Comparison of ENCODE assay signal across 20 cellular contexts in the genomic region with DNA sequence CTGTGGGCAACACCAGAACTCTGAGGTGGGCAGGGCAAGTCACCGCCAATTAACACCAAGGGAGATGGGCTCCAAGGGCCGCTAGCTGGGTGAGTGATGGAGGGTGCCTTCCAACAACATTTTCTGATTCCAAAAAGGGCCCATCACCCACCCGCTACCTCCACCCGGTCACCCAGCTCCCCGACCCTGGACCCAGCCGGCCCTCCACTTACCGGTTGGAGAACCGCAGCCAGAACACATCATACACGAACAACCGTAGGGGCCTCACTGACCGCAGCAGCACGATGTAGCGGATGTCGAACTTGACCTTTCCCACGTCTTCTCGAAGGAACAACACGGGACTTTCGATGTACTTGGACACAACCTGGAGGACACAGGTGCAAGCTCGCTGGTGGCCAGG.
"Had no signal": no experiment of that assay in that cellular context is flagged by ENCODE, and none has a peak within 500 bp of the region (broad histone marks: within the 10 kb centered on the region; RNA-seq: fewer than 3 reads in every experiment).

No MANE protein-coding gene starts in this region.

- H3K27ac ChIP-seq: SJSA1 had no signal

- H3K9me3 ChIP-seq: SJSA1 had no signal

- DNase-seq: activated CD4-positive, alpha-beta T cell treated with anti-CD3 and anti-CD28 coated beads for 48 hours; activated CD4-positive, alpha-beta T cell treated with anti-CD3 and anti-CD28 coated beads, Interleukin-2, amount 50 U/mL, for 48 hours; activated CD8-positive, alpha-beta memory T cell treated with anti-CD3 and anti-CD28 coated beads, Interleukin-2, amount 10 ng/mL, durations not matched to agents 7 days and 5 days; activated gamma-delta T cell; activated naive CD4-positive, alpha-beta T cell treated with anti-CD3 and anti-CD28 coated beads for 36 hours; activated T-cell treated with anti-CD3 and anti-CD28 coated beads for 4 hours; activated T-cell treated with anti-CD3 and anti-CD28 coated beads, Interleukin-2, amount 50 U/mL, for 48 hours; amygdala; MM.1S; NCI-H1105; NCI-H1436; NCI-H1694 treated with DMSO at 0.1 percent for 48 hours; NCI-H2029 treated with DMSO at 0.1 percent for 48 hours; NCI-H345; NCI-H510A; NCI-H526 treated with DMSO at 0.1 percent for 48 hours; NCI-H82; SHP77; SW 1271 had no signal

- H3K4me3 ChIP-seq: SJSA1 had no signal

- H3K4me1 ChIP-seq: SJSA1 had no signal

- H3K27me3 ChIP-seq: SJSA1 had no signal
